ENCODE assay signal across 10 cellular contexts in the genomic region with DNA sequence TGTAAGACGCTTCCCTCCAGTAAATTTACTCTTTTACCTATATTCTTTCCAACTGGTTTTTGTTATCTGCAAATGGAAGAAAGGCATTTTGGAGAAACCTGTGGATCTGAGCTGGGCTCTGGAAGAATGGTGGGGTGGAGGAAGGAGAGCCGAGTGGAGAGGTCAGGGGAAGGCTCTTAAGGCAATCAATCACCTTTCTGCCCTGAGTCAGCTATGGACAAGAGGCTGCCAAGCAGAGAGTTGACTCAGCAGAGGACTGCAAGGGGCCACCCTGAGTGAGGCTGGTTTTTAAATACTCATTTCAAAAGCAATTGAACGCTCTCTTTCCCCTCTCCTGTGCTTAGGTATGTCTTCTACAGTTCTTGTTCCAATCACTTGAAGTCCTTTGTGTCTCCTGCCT.
DNase-seq lines count a peak whose midpoint lies in the region; ATAC-seq and TF ChIP-seq lines count a peak whose summit lies in the region.
"Had no signal": no experiment of that assay in that cellular context is flagged by ENCODE, and none has a peak within 500 bp of the region (broad histone marks: within the 10 kb centered on the region; RNA-seq: fewer than 3 reads in every experiment).

No MANE protein-coding gene starts in this region.

- H3K36me3 ChIP-seq in RWPE2 (ENCODE audit: low read depth), result no peaks in the 10 kb centered on the region

- no peaks in the 10 kb centered on the region for H3K9me3 ChIP-seq in RWPE2 (ENCODE audit: severe bottlenecking)

- H3K4me1 ChIP-seq in RWPE2 (ENCODE audit: insufficient read depth, poor library complexity, severe bottlenecking), result peaks cover 33% of the 10 kb centered on the region

- H3K27me3 ChIP-seq in RWPE2 (ENCODE audit: insufficient read depth, poor library complexity, severe bottlenecking), result no peaks in the 10 kb centered on the region

- peak overlapping the region; percentile 88 for H3K27ac ChIP-seq in RWPE2 (ENCODE audit: poor library complexity, severe bottlenecking)
- H3K27ac ChIP-seq: coronary artery had no signal

- DNase-seq in AG08395 (ENCODE audit: low spot score), result peak; percentile 43
- no peak for DNase-seq in RWPE2 (ENCODE audit: low spot score)
- DNase-seq in iris pigment epithelial cell (ENCODE audit: low read depth), result peak; percentile 75
- DNase-seq in SW 1271 (lab: John Stamatoyannopoulos, UW), result no peak
- no peak for DNase-seq in NCI-H2107 (lab: John Stamatoyannopoulos, UW)
- DNase-seq in stimulated activated CD4-positive, alpha-beta T cell treated with anti-CD3 and anti-CD28 coated beads, Interleukin-2, amount 100 ng/mL, for 24 hours, result no peak
- DNase-seq: right cardiac atrium had no signal

- H3K4me3 ChIP-seq in RWPE2 (ENCODE audit: severe bottlenecking), result no peak overlapping the region
- H3K4me3 ChIP-seq: coronary artery had no signal

- TF ChIP-seq CTCF in RWPE2 (IDR thresholded peaks at IDR 0.05; ENCODE audit: poor library complexity, severe bottlenecking), result no peak

- ATAC-seq in GM21529 (IDR thresholded peaks at IDR 0.05; ENCODE audit: unreplicated experiment) (peak; percentile 49), RWPE2 (ENCODE audit: low read depth) (peak; percentile 77), HG03045 (IDR thresholded peaks at IDR 0.05; ENCODE audit: unreplicated experiment) (no peak)

Comparison
In these comparisons a context has a peak if more than half of its experiments do, and no peak if none do; other contexts are left out.
1. DNase-seq: peak in AG08395 (single experiment) and iris pigment epithelial cell (single experiment); none in RWPE2 (single experiment), SW 1271 (0 of 2), NCI-H2107 (single experiment) and stimulated activated CD4-positive, alpha-beta T cell treated with anti-CD3 and anti-CD28 coated beads, Interleukin-2, amount 100 ng/mL, for 24 hours (0 of 2).